In genomic region chr22:28137036-28137435, GRCh38 we compare ENCODE assay signal across 19 cellular contexts.
"Had no signal": no experiment of that assay in that cellular context is flagged by ENCODE, and none has a peak within 500 bp of the region (broad histone marks: within the 10 kb centered on the region; RNA-seq: fewer than 3 reads in every experiment).

No MANE protein-coding gene starts in this region.

- H3K36me3 ChIP-seq: esophagus muscularis mucosa, left lung, vagina had no signal

- H3K4me1 ChIP-seq: psoas muscle had no signal

- DNase-seq: activated CD4-positive, alpha-beta T cell treated with anti-CD3 and anti-CD28 coated beads for 1 hour; activated CD8-positive, alpha-beta memory T cell treated with anti-CD3 and anti-CD28 coated beads for 24 hours; activated CD8-positive, alpha-beta memory T cell treated with anti-CD3 and anti-CD28 coated beads, Interleukin-2, amount 50 U/mL, for 48 hours; activated effector memory CD4-positive, alpha-beta T cell treated with Interleukin-2 at 50 U/mL for 16 hours; activated naive CD4-positive, alpha-beta T cell treated with anti-CD3 and anti-CD28 coated beads, Interleukin-2, amount 10 ng/mL, durations not matched to agents 7 days and 5 days; activated naive CD8-positive, alpha-beta T cell treated with anti-CD3 and anti-CD28 coated beads, Interleukin-2, amount 50 U/mL, for 24 hours; activated T-cell treated with anti-CD3 and anti-CD28 coated beads, Interleukin-2, amount 50 U/mL, for 48 hours; aorta; cortex of kidney; left lung; naive B cell; psoas muscle; right cardiac atrium; stimulated activated naive CD8-positive, alpha-beta T cell treated with anti-CD3 and anti-CD28 coated beads, Interleukin-15, Interleukin-2, amounts not matched to agents 100 U/mL and 50 U/mL, for 24 hours; T-helper 17 cell had no signal

- H3K4me3 ChIP-seq: esophagus muscularis mucosa, left lung, psoas muscle, tibial nerve, vagina had no signal

- ATAC-seq: activated naive CD8-positive, alpha-beta T cell treated with anti-CD3 and anti-CD28 coated beads, Interleukin-2, amount 50 U/mL, for 24 hours; left lung; psoas muscle; right cardiac atrium; stimulated activated naive CD8-positive, alpha-beta T cell treated with anti-CD3 and anti-CD28 coated beads, Interleukin-15, Interleukin-2, amounts not matched to agents 100 U/mL and 50 U/mL, for 24 hours; T-helper 17 cell had no signal

- H3K27me3 ChIP-seq: esophagus muscularis mucosa, left lung, tibial nerve, vagina had no signal

- H3K9me3 ChIP-seq: vagina had no signal

- H3K27ac ChIP-seq: esophagus muscularis mucosa, left lung, psoas muscle, tibial nerve, vagina, VCaP had no signal
